1 cellular context compared by ENCODE assay signal in genomic region chr11:130600616-130601015, GRCh38.
TF ChIP-seq lines count a peak whose summit lies in the region.

No MANE protein-coding gene starts in this region.

TF ChIP-seq in IMR-90, 13 proteins besides CTCF, POLR2A, EP300 and RAD21:
- TF ChIP-seq BHLHE40 (IDR thresholded peaks at IDR 0.05; ENCODE audit: low read depth, low read length): no peak
- no peak for TF ChIP-seq MAZ (IDR thresholded peaks at IDR 0.05; ENCODE audit: borderline replicate concordance, low read depth, low read length)
- TF ChIP-seq, protein P1, sequence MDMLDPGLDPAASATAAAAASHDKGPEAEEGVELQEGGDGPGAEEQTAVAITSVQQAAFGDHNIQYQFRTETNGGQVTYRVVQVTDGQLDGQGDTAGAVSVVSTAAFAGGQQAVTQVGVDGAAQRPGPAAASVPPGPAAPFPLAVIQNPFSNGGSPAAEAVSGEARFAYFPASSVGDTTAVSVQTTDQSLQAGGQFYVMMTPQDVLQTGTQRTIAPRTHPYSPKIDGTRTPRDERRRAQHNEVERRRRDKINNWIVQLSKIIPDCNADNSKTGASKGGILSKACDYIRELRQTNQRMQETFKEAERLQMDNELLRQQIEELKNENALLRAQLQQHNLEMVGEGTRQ (IDR thresholded peaks at IDR 0.05; ENCODE audit: low read depth, low read length): no peak
- no peak for TF ChIP-seq MXI1 (IDR thresholded peaks at IDR 0.05; ENCODE audit: borderline replicate concordance, low read depth, low read length)
- TF ChIP-seq FOS (IDR thresholded peaks at IDR 0.05; ENCODE audit: low read depth, low read length): no peak
- TF ChIP-seq CHD1 (IDR thresholded peaks at IDR 0.05; ENCODE audit: low read depth, low read length): no peak
- no peak for TF ChIP-seq RCOR1 (IDR thresholded peaks at IDR 0.05; ENCODE audit: insufficient replicate concordance, low read length)
- TF ChIP-seq SMC3 (IDR thresholded peaks at IDR 0.05; ENCODE audit: low read depth, low read length): no peak
- no peak for TF ChIP-seq RFX5 (IDR thresholded peaks at IDR 0.05; ENCODE audit: low read depth, low read length)
- no peak for TF ChIP-seq ELK1 (IDR thresholded peaks at IDR 0.05; ENCODE audit: borderline replicate concordance, low read depth, low read length)
- no peak for TF ChIP-seq CEBPB (IDR thresholded peaks at IDR 0.05; ENCODE audit: low read depth, low read length)
- no peak for TF ChIP-seq MAFK (IDR thresholded peaks at IDR 0.05; ENCODE audit: low read depth, low read length)
- no peak for TF ChIP-seq NFE2L2 (IDR thresholded peaks at IDR 0.05; ENCODE audit: low read depth, low read length)
